In the genomic region with DNA sequence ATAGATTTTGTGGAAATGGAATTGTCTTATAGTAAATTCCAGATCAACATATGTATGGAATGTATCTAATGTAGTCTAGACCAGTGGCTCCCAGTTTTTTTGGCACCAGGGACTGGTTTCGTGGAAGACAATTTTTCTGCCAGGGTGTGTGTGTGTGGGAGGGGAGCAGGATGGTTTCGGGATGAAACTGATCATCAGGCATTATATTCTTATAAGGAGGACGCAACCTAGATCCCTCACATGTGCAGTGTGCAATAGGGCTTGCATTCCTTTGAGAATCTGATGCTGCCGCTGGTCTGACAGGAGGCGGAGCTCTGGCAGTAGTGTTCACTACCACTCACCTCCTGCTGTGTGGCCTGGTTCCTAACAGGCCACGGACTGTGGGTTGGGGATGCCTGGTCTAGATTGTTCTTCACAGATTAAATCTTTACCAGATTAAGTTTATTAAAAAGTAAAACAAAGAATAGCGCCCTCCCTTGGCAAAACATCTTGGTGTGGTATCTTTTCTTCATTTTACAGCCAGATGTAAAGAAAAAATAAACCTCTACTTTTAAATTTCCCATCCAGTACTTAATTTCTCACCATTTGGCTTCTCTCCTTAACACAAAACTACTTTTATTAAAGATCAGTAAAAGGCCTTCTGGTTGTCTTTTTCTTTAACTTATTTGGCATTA, we compare ENCODE assay signal across 2 cellular contexts.
TF ChIP-seq lines count a peak whose summit lies in the region.

No MANE protein-coding gene starts in this region.

TF ChIP-seq in HEK293T, 16 proteins besides CTCF, POLR2A, EP300 and RAD21:
- TF ChIP-seq HDGF (IDR thresholded peaks at IDR 0.05; ENCODE audit: borderline replicate concordance) (no peak), BHLHE40 (IDR thresholded peaks at IDR 0.05; ENCODE audit: borderline replicate concordance) (no peak), ZNF384 (IDR thresholded peaks at IDR 0.05) (no peak), TARDBP (IDR thresholded peaks at IDR 0.05) (no peak), NFRKB (IDR thresholded peaks at IDR 0.05) (no peak), L3MBTL2 (conservative IDR thresholded peaks at IDR 0.05) (no peak), FOXK2 (IDR thresholded peaks at IDR 0.05) (no peak), FOXM1 (IDR thresholded peaks at IDR 0.05; ENCODE audit: borderline replicate concordance) (no peak), ELF4 (IDR thresholded peaks at IDR 0.05) (no peak), CTBP1 (IDR thresholded peaks at IDR 0.05; ENCODE audit: borderline replicate concordance) (no peak), LEF1 (IDR thresholded peaks at IDR 0.05; ENCODE audit: borderline replicate concordance) (no peak)
- TF ChIP-seq, protein P1, sequence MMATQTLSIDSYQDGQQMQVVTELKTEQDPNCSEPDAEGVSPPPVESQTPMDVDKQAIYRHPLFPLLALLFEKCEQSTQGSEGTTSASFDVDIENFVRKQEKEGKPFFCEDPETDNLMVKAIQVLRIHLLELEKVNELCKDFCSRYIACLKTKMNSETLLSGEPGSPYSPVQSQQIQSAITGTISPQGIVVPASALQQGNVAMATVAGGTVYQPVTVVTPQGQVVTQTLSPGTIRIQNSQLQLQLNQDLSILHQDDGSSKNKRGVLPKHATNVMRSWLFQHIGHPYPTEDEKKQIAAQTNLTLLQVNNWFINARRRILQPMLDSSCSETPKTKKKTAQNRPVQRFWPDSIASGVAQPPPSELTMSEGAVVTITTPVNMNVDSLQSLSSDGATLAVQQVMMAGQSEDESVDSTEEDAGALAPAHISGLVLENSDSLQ (IDR thresholded peaks at IDR 0.05) = no peak
TF ChIP-seq in HEK293T: peak in this region for 0.

TF ChIP-seq in K562, 482 proteins besides CTCF, POLR2A, EP300 and RAD21:
- TF ChIP-seq, protein P2, sequence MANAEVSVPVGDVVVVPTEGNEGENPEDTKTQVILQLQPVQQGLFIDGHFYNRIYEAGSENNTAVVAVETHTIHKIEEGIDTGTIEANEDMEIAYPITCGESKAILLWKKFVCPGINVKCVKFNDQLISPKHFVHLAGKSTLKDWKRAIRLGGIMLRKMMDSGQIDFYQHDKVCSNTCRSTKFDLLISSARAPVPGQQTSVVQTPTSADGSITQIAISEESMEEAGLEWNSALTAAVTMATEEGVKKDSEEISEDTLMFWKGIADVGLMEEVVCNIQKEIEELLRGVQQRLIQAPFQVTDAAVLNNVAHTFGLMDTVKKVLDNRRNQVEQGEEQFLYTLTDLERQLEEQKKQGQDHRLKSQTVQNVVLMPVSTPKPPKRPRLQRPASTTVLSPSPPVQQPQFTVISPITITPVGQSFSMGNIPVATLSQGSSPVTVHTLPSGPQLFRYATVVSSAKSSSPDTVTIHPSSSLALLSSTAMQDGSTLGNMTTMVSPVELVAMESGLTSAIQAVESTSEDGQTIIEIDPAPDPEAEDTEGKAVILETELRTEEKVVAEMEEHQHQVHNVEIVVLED (CRISPR knock-in tag; IDR thresholded peaks at IDR 0.05) = no peak
- no peak for TF ChIP-seq ARHGAP35 (IDR thresholded peaks at IDR 0.05; ENCODE audit: partially characterized antibody)
- TF ChIP-seq, protein P3, sequence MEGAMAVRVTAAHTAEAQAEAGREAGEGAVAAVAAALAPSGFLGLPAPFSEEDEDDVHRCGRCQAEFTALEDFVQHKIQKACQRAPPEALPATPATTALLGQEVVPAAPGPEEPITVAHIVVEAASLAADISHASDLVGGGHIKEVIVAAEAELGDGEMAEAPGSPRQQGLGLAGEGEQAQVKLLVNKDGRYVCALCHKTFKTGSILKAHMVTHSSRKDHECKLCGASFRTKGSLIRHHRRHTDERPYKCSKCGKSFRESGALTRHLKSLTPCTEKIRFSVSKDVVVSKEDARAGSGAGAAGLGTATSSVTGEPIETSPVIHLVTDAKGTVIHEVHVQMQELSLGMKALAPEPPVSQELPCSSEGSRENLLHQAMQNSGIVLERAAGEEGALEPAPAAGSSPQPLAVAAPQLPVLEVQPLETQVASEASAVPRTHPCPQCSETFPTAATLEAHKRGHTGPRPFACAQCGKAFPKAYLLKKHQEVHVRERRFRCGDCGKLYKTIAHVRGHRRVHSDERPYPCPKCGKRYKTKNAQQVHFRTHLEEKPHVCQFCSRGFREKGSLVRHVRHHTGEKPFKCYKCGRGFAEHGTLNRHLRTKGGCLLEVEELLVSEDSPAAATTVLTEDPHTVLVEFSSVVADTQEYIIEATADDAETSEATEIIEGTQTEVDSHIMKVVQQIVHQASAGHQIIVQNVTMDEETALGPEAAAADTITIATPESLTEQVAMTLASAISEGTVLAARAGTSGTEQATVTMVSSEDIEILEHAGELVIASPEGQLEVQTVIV (CRISPR knock-in tag; IDR thresholded peaks at IDR 0.05; ENCODE audit: borderline replicate concordance) = no peak
- TF ChIP-seq SMARCC2 (IDR thresholded peaks at IDR 0.05; ENCODE audit: low read depth) = no peak
- no peak for TF ChIP-seq PYGO2 (tag; IDR thresholded peaks at IDR 0.05)
- TF ChIP-seq, protein P4, sequence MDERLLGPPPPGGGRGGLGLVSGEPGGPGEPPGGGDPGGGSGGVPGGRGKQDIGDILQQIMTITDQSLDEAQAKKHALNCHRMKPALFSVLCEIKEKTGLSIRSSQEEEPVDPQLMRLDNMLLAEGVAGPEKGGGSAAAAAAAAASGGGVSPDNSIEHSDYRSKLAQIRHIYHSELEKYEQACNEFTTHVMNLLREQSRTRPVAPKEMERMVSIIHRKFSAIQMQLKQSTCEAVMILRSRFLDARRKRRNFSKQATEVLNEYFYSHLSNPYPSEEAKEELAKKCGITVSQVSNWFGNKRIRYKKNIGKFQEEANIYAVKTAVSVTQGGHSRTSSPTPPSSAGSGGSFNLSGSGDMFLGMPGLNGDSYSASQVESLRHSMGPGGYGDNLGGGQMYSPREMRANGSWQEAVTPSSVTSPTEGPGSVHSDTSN (CRISPR knock-in tag; IDR thresholded peaks at IDR 0.05; ENCODE audit: low read depth) = no peak
- TF ChIP-seq, protein P4 (tag; conservative IDR thresholded peaks at IDR 0.05; ENCODE audit: low read depth) = no peak
- TF ChIP-seq, protein P5, sequence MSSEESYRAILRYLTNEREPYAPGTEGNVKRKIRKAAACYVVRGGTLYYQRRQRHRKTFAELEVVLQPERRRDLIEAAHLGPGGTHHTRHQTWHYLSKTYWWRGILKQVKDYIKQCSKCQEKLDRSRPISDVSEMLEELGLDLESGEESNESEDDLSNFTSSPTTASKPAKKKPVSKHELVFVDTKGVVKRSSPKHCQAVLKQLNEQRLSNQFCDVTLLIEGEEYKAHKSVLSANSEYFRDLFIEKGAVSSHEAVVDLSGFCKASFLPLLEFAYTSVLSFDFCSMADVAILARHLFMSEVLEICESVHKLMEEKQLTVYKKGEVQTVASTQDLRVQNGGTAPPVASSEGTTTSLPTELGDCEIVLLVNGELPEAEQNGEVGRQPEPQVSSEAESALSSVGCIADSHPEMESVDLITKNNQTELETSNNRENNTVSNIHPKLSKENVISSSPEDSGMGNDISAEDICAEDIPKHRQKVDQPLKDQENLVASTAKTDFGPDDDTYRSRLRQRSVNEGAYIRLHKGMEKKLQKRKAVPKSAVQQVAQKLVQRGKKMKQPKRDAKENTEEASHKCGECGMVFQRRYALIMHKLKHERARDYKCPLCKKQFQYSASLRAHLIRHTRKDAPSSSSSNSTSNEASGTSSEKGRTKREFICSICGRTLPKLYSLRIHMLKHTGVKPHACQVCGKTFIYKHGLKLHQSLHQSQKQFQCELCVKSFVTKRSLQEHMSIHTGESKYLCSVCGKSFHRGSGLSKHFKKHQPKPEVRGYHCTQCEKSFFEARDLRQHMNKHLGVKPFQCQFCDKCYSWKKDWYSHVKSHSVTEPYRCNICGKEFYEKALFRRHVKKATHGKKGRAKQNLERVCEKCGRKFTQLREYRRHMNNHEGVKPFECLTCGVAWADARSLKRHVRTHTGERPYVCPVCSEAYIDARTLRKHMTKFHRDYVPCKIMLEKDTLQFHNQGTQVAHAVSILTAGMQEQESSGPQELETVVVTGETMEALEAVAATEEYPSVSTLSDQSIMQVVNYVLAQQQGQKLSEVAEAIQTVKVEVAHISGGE (CRISPR knock-in tag; IDR thresholded peaks at IDR 0.05) = no peak
- TF ChIP-seq FOXA1 (IDR thresholded peaks at IDR 0.05; ENCODE audit: borderline replicate concordance) = no peak
- TF ChIP-seq, protein P6, sequence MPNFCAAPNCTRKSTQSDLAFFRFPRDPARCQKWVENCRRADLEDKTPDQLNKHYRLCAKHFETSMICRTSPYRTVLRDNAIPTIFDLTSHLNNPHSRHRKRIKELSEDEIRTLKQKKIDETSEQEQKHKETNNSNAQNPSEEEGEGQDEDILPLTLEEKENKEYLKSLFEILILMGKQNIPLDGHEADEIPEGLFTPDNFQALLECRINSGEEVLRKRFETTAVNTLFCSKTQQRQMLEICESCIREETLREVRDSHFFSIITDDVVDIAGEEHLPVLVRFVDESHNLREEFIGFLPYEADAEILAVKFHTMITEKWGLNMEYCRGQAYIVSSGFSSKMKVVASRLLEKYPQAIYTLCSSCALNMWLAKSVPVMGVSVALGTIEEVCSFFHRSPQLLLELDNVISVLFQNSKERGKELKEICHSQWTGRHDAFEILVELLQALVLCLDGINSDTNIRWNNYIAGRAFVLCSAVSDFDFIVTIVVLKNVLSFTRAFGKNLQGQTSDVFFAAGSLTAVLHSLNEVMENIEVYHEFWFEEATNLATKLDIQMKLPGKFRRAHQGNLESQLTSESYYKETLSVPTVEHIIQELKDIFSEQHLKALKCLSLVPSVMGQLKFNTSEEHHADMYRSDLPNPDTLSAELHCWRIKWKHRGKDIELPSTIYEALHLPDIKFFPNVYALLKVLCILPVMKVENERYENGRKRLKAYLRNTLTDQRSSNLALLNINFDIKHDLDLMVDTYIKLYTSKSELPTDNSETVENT (CRISPR knock-in tag; IDR thresholded peaks at IDR 0.05) = no peak
- TF ChIP-seq NCOR1 (IDR thresholded peaks at IDR 0.05) = no peak
- TF ChIP-seq ZNF551 (CRISPR knock-in tag; IDR thresholded peaks at IDR 0.05) = no peak
- no peak for TF ChIP-seq POLR2AphosphoS5 (IDR thresholded peaks at IDR 0.05; ENCODE audit: control insufficient read depth, insufficient read depth, low read depth, low read length)
- no peak for TF ChIP-seq TCF7L2 (IDR thresholded peaks at IDR 0.05; ENCODE audit: low read depth, low read length)
- TF ChIP-seq, protein P7, sequence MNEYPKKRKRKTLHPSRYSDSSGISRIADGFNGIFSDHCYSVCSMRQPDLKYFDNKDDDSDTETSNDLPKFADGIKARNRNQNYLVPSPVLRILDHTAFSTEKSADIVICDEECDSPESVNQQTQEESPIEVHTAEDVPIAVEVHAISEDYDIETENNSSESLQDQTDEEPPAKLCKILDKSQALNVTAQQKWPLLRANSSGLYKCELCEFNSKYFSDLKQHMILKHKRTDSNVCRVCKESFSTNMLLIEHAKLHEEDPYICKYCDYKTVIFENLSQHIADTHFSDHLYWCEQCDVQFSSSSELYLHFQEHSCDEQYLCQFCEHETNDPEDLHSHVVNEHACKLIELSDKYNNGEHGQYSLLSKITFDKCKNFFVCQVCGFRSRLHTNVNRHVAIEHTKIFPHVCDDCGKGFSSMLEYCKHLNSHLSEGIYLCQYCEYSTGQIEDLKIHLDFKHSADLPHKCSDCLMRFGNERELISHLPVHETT (CRISPR knock-in tag; conservative IDR thresholded peaks at IDR 0.05 in 1 of 2, IDR thresholded peaks at IDR 0.05 in 1 of 2) = no peak
